In the genomic region with DNA sequence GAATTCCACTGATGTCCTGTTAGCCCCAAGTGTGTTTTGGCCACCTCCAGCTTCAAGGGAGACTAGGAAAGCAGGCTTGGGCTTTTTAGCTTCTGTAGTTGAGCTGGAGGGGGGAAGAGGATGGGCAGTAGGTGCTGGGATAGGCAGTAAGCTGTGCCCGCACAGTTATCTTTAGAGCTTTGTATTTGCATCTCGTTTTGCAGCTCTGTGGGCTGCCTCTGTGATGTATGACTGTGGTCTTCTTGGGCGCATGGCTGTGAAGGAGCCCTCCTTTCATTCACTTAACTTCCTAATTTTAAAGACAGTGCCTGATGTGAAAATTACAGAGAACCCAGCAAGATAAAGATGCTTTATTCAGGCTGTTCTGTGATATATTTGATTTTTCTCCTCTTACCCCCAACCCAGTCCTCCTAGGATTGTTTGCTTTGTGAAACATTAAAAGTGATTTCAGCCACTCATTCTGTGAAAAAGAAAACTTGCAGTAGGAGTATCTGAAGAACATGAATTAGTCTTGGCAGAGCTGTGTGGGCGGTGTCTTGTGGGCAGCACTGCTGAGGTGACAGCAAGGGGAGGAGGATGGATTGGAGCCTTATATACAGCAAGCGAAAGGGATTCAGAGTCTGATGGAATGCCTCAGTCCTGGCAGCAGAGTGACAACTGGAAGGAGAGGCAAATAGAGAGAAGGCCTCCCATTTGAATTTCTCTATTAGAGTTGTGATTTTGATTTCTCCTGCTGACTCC, we compare ENCODE assay signal across 8 cellular contexts.
DNase-seq lines count a peak whose midpoint lies in the region; ATAC-seq and TF ChIP-seq lines count a peak whose summit lies in the region.

No MANE protein-coding gene starts in this region.

- no peak overlapping the region for H3K4me3 ChIP-seq in NB4 (ENCODE audit: low read depth, low read length)

- peak; percentile 73 for ATAC-seq in GM21717 (IDR thresholded peaks at IDR 0.05; ENCODE audit: unreplicated experiment)

- TF ChIP-seq CTCF in NB4 (IDR thresholded peaks at IDR 0.05; ENCODE audit: low read depth, low read length): no peak

- DNase-seq in NB4 (ENCODE audit: low read depth): peak; percentile 38
- DNase-seq in caudate nucleus (lab: John Stamatoyannopoulos, UW): peak in 42 of 61 donors; percentile 12 to 92 (median 54)
- peak; percentile 28 for DNase-seq in stimulated activated CD8-positive, alpha-beta memory T cell treated with anti-CD3 and anti-CD28 coated beads, Interleukin-4, amount 100 ng/mL, for 24 hours (ENCODE audit: low read depth)
- no peak for DNase-seq in NCI-H2107 (lab: John Stamatoyannopoulos, UW)
- DNase-seq in foreskin melanocyte: no peak
- DNase-seq in NCI-H2081 (lab: John Stamatoyannopoulos, UW): no peak
- DNase-seq in C1 segment of cervical spinal cord (lab: John Stamatoyannopoulos, UW): no peak

- peak overlapping the region; percentile 71 for H3K27ac ChIP-seq in caudate nucleus (ENCODE audit: low read depth, low read length)

- no peak for TF ChIP-seq POLR2A in NB4 (IDR thresholded peaks at IDR 0.05; ENCODE audit: extremely low read depth, insufficient read length)

Comparison
In these comparisons a context has a peak if more than half of its experiments do, and no peak if none do; other contexts are left out.
1. DNase-seq: peak in NB4 (single experiment), caudate nucleus (42 of 61) and stimulated activated CD8-positive, alpha-beta memory T cell treated with anti-CD3 and anti-CD28 coated beads, Interleukin-4, amount 100 ng/mL, for 24 hours (single experiment); none in NCI-H2107 (single experiment), foreskin melanocyte (single experiment), NCI-H2081 (0 of 2) and C1 segment of cervical spinal cord (0 of 14).